ENCODE assay signal across 13 cellular contexts in the genomic region with DNA sequence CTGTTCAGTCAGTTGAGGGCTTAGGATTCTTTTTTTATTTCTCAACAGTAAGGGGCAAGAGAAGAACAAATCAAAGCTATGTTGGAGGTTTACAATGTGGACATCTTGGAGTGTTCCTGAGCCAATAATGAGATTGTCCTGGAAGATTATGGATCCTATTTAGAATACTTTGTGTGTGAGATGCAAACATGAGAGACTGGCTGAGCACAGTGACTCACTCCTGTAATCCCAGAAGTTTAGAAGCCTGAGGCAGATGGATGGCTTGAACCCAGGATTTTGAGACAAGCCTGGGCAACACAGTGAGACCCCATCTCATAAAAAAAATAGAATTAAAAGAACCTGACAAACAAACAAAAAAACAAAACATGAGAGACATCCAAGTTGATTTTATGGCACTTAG.
"Had no signal": no experiment of that assay in that cellular context is flagged by ENCODE, and none has a peak within 500 bp of the region (broad histone marks: within the 10 kb centered on the region; RNA-seq: fewer than 3 reads in every experiment).

No MANE protein-coding gene starts in this region.

- ATAC-seq: activated CD4-positive, CD25-positive, alpha-beta regulatory T cell treated with anti-CD3 and anti-CD28 coated beads, Interleukin-2, amount 50 U/mL, for 24 hours; stimulated activated naive CD8-positive, alpha-beta T cell treated with anti-CD3 and anti-CD28 coated beads, Interleukin-15, Interleukin-2, amounts not matched to agents 100 U/mL and 50 U/mL, for 24 hours had no signal

- H3K36me3 Mint-ChIP-seq: activated naive CD8-positive, alpha-beta T cell had no signal

- H3K27ac ChIP-seq: sigmoid colon, upper lobe of right lung had no signal

- H3K27me3 ChIP-seq: sigmoid colon, upper lobe of right lung had no signal

- H3K9me3 Mint-ChIP-seq: activated T-cell treated with anti-CD3 and anti-CD28 coated beads, Interleukin-2, amount 50 U/mL, for 24 hours; nephron progenitor cell had no signal

- H3K36me3 ChIP-seq: sigmoid colon, upper lobe of right lung had no signal

- H3K4me1 ChIP-seq: sigmoid colon had no signal

- H3K27ac Mint-ChIP-seq: activated naive CD8-positive, alpha-beta T cell; activated T-cell treated with anti-CD3 and anti-CD28 coated beads, Interleukin-2, amount 50 U/mL, for 24 hours; nephron progenitor cell had no signal

- H3K4me3 Mint-ChIP-seq: activated naive CD8-positive, alpha-beta T cell; activated T-cell treated with anti-CD3 and anti-CD28 coated beads, Interleukin-2, amount 50 U/mL, for 24 hours; nephron progenitor cell had no signal

- H3K27me3 Mint-ChIP-seq: activated T-cell treated with anti-CD3 and anti-CD28 coated beads, Interleukin-2, amount 50 U/mL, for 24 hours had no signal

- H3K9me3 ChIP-seq: sigmoid colon, upper lobe of right lung had no signal

- H3K4me3 ChIP-seq: sigmoid colon, upper lobe of right lung had no signal

- DNase-seq: activated CD4-positive, alpha-beta T cell treated with anti-CD3 and anti-CD28 coated beads, Interleukin-2, amount 50 U/mL, for 4 hours; activated effector memory CD4-positive, alpha-beta T cell treated with Interleukin-2 at 50 U/mL for 16 hours; activated T-cell treated with anti-CD3 and anti-CD28 coated beads, Interleukin-2, amount 50 U/mL, for 24 hours; amygdala; nephron progenitor cell; sigmoid colon; stimulated activated CD4-positive, alpha-beta T cell treated with anti-CD3 and anti-CD28 coated beads, Interleukin-4, amount 100 ng/mL, for 1 hour; stimulated activated CD8-positive, alpha-beta memory T cell treated with anti-CD3 and anti-CD28 coated beads, Interleukin-4, amount 100 ng/mL, for 48 hours; stimulated activated naive CD8-positive, alpha-beta T cell treated with anti-CD3 and anti-CD28 coated beads, Interleukin-15, Interleukin-2, amounts not matched to agents 100 U/mL and 50 U/mL, for 24 hours; T-helper 2 cell; upper lobe of right lung had no signal
